ENCODE assay signal across 23 cellular contexts in the genomic region with DNA sequence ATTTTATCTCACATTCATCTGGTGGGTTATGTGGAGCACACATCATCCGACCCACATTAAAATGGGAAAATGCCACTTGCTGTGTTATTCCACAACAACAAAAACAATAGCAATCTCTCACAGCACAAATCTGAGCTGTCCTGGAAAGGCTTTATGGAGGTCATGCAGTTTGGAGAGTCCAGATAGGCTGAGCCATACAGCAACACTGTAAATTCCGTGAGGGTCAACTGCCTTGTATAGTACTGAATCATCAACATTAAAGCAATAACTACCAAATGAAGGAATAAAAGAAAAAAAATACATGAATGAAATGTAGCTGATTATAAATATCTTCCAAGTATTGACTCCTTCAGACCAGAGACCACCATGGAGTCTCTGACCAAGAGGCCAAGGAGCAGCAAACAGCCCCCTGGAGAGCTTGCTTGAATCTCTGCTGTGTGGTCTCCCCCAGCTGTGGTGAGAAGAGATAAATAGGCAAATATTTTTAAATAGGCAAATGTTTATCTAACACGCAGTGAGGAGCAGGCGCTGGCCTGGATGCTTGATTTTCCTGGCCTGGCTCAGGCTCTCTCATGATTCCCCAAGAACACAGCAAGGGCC.
A peak's percentile ranks its signal among the peaks of the same experiment; 100 is the strongest.
DNase-seq lines count a peak whose midpoint lies in the region; ATAC-seq and TF ChIP-seq lines count a peak whose summit lies in the region.
"Had no signal": no experiment of that assay in that cellular context is flagged by ENCODE, and none has a peak within 500 bp of the region (broad histone marks: within the 10 kb centered on the region; RNA-seq: fewer than 3 reads in every experiment).

No MANE protein-coding gene starts in this region.

- no peak for TF ChIP-seq POLR2A in heart left ventricle (IDR thresholded peaks at IDR 0.05)

- 56 to 72% (median 67%) methylated on average over 4 of the region's 4 CpGs for WGBS in heart left ventricle, 4 donors

- peak overlapping the region in 1 of 12 donors; percentile 9 for H3K27ac ChIP-seq in heart left ventricle
- H3K27ac ChIP-seq: body of pancreas, coronary artery, foreskin keratinocyte, psoas muscle had no signal

- peaks cover 0 to 4% (median 0%) of the 10 kb centered on the region in 12 donors for H3K4me1 ChIP-seq in heart left ventricle
- no peaks in the 10 kb centered on the region for H3K4me1 ChIP-seq in mucosa of descending colon (ENCODE audit: low read depth)
- H3K4me1 ChIP-seq: body of pancreas, foreskin keratinocyte, psoas muscle had no signal

- no peak for ATAC-seq in Right ventricle myocardium superior (ENCODE audit: poor library complexity)
- ATAC-seq in heart left ventricle = no peak
- ATAC-seq in GM21723 (IDR thresholded peaks at IDR 0.05; ENCODE audit: unreplicated experiment) = peak; percentile 7
- ATAC-seq in mucosa of descending colon = no peak
- ATAC-seq: body of pancreas, foreskin keratinocyte, psoas muscle had no signal

- H3K36me3 ChIP-seq in heart left ventricle (no peaks in the 10 kb centered on the region), mucosa of descending colon (ENCODE audit: low read depth) (no peaks in the 10 kb centered on the region)

- H3K4me3 ChIP-seq in heart left ventricle (no peak overlapping the region), mucosa of descending colon (no peak overlapping the region)
- H3K4me3 ChIP-seq: body of pancreas, coronary artery, psoas muscle had no signal

- H3K9me3 ChIP-seq in heart left ventricle = no peaks in the 10 kb centered on the region
- no peaks in the 10 kb centered on the region for H3K9me3 ChIP-seq in mucosa of descending colon
- H3K9me3 ChIP-seq: body of pancreas, psoas muscle had no signal

- TF ChIP-seq CTCF in heart left ventricle (IDR thresholded peaks at IDR 0.05) = no peak
- no peak for TF ChIP-seq CTCF in mucosa of descending colon (IDR thresholded peaks at IDR 0.05)

- peaks cover 0 to 8% (median 0%) of the 10 kb centered on the region in 9 donors for H3K27me3 ChIP-seq in heart left ventricle
- H3K27me3 ChIP-seq: body of pancreas, foreskin keratinocyte had no signal

- intact Hi-C loops in Right ventricle myocardium superior (cut with DNase I) (no loop called here), heart left ventricle (cut with DNase I) (no loop called here), mucosa of descending colon (cut with DNase I, micrococcal nuclease) (no loop called here)

- DNase-seq in Right ventricle myocardium superior (peak; percentile 38), heart left ventricle (no peak), M059J (ENCODE audit: low read depth) (peak; percentile 28), mucosa of descending colon (no peak), NCI-H2196 (lab: John Stamatoyannopoulos, UW; ENCODE audit: unreplicated experiment) (no peak)
- no peak for DNase-seq in stimulated activated CD4-positive, alpha-beta T cell treated with anti-CD3 and anti-CD28 coated beads, Interleukin-1b, Interleukin-23, amount 100 ng/mL, for 48 hours
- DNase-seq in stimulated activated CD4-positive, alpha-beta T cell treated with anti-CD3 and anti-CD28 coated beads, Interleukin-15, amount 100 ng/mL, for 24 hours = no peak
- DNase-seq: activated CD8-positive, alpha-beta memory T cell treated with anti-CD3 and anti-CD28 coated beads for 24 hours; activated naive CD8-positive, alpha-beta T cell treated with anti-CD3 and anti-CD28 coated beads for 36 hours; body of pancreas; DMS 273 treated with DMSO at 0.1 percent for 48 hours; foreskin keratinocyte; KBM-7; kidney glomerular epithelial cell; MV-4-11; NCI-H187; NCI-H446 treated with DMSO at 0.1 percent for 48 hours; nephron progenitor cell; psoas muscle; small intestine; stimulated activated CD8-positive, alpha-beta memory T cell treated with anti-CD3 and anti-CD28 coated beads, Interleukin-4, amount 100 ng/mL, for 48 hours had no signal

Comparison
In these comparisons a context has a peak if more than half of its experiments do, and no peak if none do; other contexts are left out.
1. DNase-seq: peak in Right ventricle myocardium superior (single experiment) and M059J (single experiment); none in heart left ventricle (0 of 5), mucosa of descending colon (0 of 3), stimulated activated CD4-positive, alpha-beta T cell treated with anti-CD3 and anti-CD28 coated beads, Interleukin-1b, Interleukin-23, amount 100 ng/mL, for 48 hours (single experiment), NCI-H2196 (single experiment) and stimulated activated CD4-positive, alpha-beta T cell treated with anti-CD3 and anti-CD28 coated beads, Interleukin-15, amount 100 ng/mL, for 24 hours (single experiment).